8 cellular contexts compared by ENCODE assay signal in the genomic region with DNA sequence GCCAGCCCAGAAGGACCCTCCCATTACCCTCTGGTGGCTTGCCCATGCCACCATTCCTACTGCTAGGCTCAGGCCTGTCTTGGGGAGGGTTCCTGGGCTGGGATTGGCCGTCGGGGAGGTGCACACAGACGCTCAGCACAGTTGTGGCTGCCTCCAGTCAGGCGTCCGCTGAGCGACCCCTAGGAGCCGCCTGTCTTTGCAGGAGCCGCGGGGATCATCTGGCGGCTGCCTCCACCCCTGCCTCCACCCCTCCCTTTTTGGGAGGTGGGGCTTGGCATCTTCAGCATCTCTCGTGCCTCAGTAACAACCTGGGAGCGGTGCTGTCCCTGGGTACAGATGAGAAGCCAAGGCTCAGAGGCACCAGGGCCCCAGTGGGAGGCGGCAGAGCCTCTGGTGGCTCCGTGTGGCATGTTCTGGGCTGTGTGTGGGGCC. TPM values are rescaled to one million over a fixed set of nuclear protein-coding genes. Genes with fewer than 3 reads are reported as not detected.
DNase-seq lines count a peak whose midpoint lies in the region; ATAC-seq and TF ChIP-seq lines count a peak whose summit lies in the region.

No MANE protein-coding gene starts in this region.

- H3K27me3 ChIP-seq in AG04450 (ENCODE audit: control insufficient read depth, insufficient read depth, low read length) (no peaks in the 10 kb centered on the region), mammary epithelial cell (ENCODE audit: insufficient read depth, low read length) (no peaks in the 10 kb centered on the region), lung (ENCODE audit: control insufficient read depth, insufficient read depth) (no peaks in the 10 kb centered on the region)

- WGBS in mammary epithelial cell (ENCODE audit: low coverage, missing lambda C conversion rate) = 49% methylated on average over 5 of the region's 14 CpGs
- WGBS in lung, 2 donors = 25 to 30% methylated on average over 14 of the region's 14 CpGs

- dilution Hi-C loops in mammary epithelial cell (cut with HindIII; ENCODE audit: low sequenced_read_pairs) = no loop called here

- no peak overlapping the region for H3K4me3 ChIP-seq in AG04450 (ENCODE audit: low read depth, low read length)
- no peak overlapping the region for H3K4me3 ChIP-seq in NB4 (ENCODE audit: low read depth, low read length)
- no peak overlapping the region for H3K4me3 ChIP-seq in mammary epithelial cell (replicated peaks in 1 of 3; ENCODE audit: insufficient read depth in 1 of 3, low read depth in 2 of 3, low read length in 3 of 3)
- no peak overlapping the region for H3K4me3 ChIP-seq in lung

- peak overlapping the region; percentile 68 for H3K27ac ChIP-seq in AG04450 (ENCODE audit: low read depth, low read length)
- no peak overlapping the region for H3K27ac ChIP-seq in mammary epithelial cell (ENCODE audit: insufficient read depth, low read depth, low read length)
- H3K27ac ChIP-seq in lung (ENCODE audit: low read depth in 1 of 2, low read length in 1 of 2) = peak overlapping the region; percentile 84 to 90

- no peak for ATAC-seq in lung (ENCODE audit: insufficient read depth, low FRiP score)

- H3K4me1 ChIP-seq in mammary epithelial cell (ENCODE audit: insufficient read depth, low read length) (peaks cover 34% of the 10 kb centered on the region), lung (ENCODE audit: control insufficient read depth in 2 of 2, insufficient read depth in 2 of 2, low read length in 2 of 2) (peaks cover 8 to 44% of the 10 kb centered on the region in 2 donors)

- peak; percentile 23; the same call in 1 of the 2 replicates for TF ChIP-seq CTCF in AG04450 (IDR thresholded peaks at IDR 0.05; ENCODE audit: low read depth, low read length)
- TF ChIP-seq CTCF in NB4 (IDR thresholded peaks at IDR 0.05; ENCODE audit: low read depth, low read length) = no peak
- TF ChIP-seq CTCF in mammary epithelial cell (conservative IDR thresholded peaks at IDR 0.05 in 1 of 2, IDR thresholded peaks at IDR 0.05 in 1 of 2; ENCODE audit: extremely low read depth in 1 of 2, insufficient read depth in 1 of 2, low read depth in 1 of 2, low read length in 2 of 2) = peak in 1 of 2 donors; percentile 16
- no peak for TF ChIP-seq CTCF in lung (IDR thresholded peaks at IDR 0.05; ENCODE audit: control extremely low read depth, extremely low read depth)
- TF ChIP-seq CTCF in GM20000 (IDR thresholded peaks at IDR 0.05; ENCODE audit: extremely low read depth, missing control alignments) = no peak

- no peak for TF ChIP-seq POLR2A in NB4 (IDR thresholded peaks at IDR 0.05; ENCODE audit: extremely low read depth, insufficient read length)

- peak overlapping the region; percentile 51 for H3K4me2 ChIP-seq in mammary epithelial cell (ENCODE audit: insufficient read depth, low read depth, low read length)

- H4K20me1 ChIP-seq in mammary epithelial cell (ENCODE audit: insufficient read depth, low read length) = peaks cover 2% of the 10 kb centered on the region

- H3K9ac ChIP-seq in mammary epithelial cell (ENCODE audit: insufficient read depth, low read length) = no peak overlapping the region

- CTCF ChIA-PET in AG04450 (lab: Charles Lee) = interaction anchor here (1.2 to 1.3 kb wide), 2 partner anchors 77 to 195 kb away, joined by 4 read pairs; no protein-coding TSS in a partner anchor
- CTCF ChIA-PET in mammary epithelial cell (lab: Charles Lee; ENCODE audit: low non-redundant PET) = interaction anchor here (0.5 kb wide), 1 partner anchor 70 kb away, joined by 7 read pairs; no protein-coding TSS in a partner anchor

- peaks cover 99% of the 10 kb centered on the region for H3K79me2 ChIP-seq in mammary epithelial cell (ENCODE audit: insufficient read depth, low read length)

- no peaks in the 10 kb centered on the region for H3K36me3 ChIP-seq in mammary epithelial cell (ENCODE audit: insufficient read depth, low read length)
- no peaks in the 10 kb centered on the region for H3K36me3 ChIP-seq in lung (ENCODE audit: control insufficient read depth in 2 of 2, insufficient read depth in 2 of 2, low read length in 2 of 2)

- H3K9me3 ChIP-seq in AG04450 (ENCODE audit: control insufficient read depth, insufficient read depth, low read length) (no peaks in the 10 kb centered on the region; the same call in 1 of the 2 replicates), mammary epithelial cell (replicated peaks; ENCODE audit: insufficient read depth, low read length) (no peaks in the 10 kb centered on the region), lung (ENCODE audit: control insufficient read depth in 2 of 2, insufficient read depth in 1 of 2, low read length in 1 of 2) (no peaks in the 10 kb centered on the region)

- intact Hi-C loops in mammary epithelial cell (cut with micrococcal nuclease) = no loop called here

- no peak overlapping the region for H2AFZ ChIP-seq in mammary epithelial cell (ENCODE audit: low read depth, low read length)

- POLR2A ChIA-PET in AG04450 (lab: Yijun Ruan, JAX) = interaction anchor here (0.7 to 1.2 kb wide), 4 partner anchors 10 to 1686 kb away, joined by 3 to 7 read pairs (median 6); partner anchors contain the start of gene RNU6ATAC

- no TSS peak for BruUV-seq in mammary epithelial cell (replicated peaks; lab: Mats Ljungman, UMichigan)

- in situ Hi-C loops in mammary epithelial cell (cut with MboI; ENCODE audit: low sequenced_read_pairs in 2 of 2) = no loop called here

- DNase-seq in AG04450 (ENCODE audit: low read depth, low spot score) (no peak), NB4 (ENCODE audit: low read depth) (peak; percentile 39), mammary epithelial cell (peak; percentile 36), lung (ENCODE audit: low spot score) (no peak), T-helper 9 cell (no peak), superior temporal gyrus (ENCODE audit: extremely low spot score) (no peak), GM20000 (ENCODE audit: low spot score) (no peak)
- no peak for DNase-seq in activated naive CD4-positive, alpha-beta T cell (lab: John Stamatoyannopoulos, UW)

RNA-seq across cellular contexts. Expression of gene RXRA, which starts 39.6 kb away (rescaled TPM):
- polyA plus RNA-seq in AG04450 (2011; rRNA removed) (5.3 and 8.4 TPM in 2 replicates), mammary epithelial cell (25.2 TPM), lung (10 to 100 TPM; 45.5 to 58.9 TPM)
- polyA minus RNA-seq in AG04450 (2011; rRNA and poly(A)+ RNA removed) = 7.2 and 9.7 TPM in 2 replicates
- total RNA-seq in mammary epithelial cell (10 to 100 TPM; 31.0 to 39.2 TPM), lung (10 to 100 TPM; 24.2 to 85.2 TPM)
- 28.5 TPM for polyA minus RNA-seq in mammary epithelial cell

Comparison
In these comparisons a context has a peak if more than half of its experiments do, and no peak if none do; other contexts are left out.
1. DNase-seq: peak in NB4 (single experiment) and mammary epithelial cell (single experiment); none in AG04450 (single experiment), lung (single experiment), T-helper 9 cell (single experiment), superior temporal gyrus (single experiment), GM20000 (single experiment) and activated naive CD4-positive, alpha-beta T cell (0 of 4).